ENCODE assay signal across 15 cellular contexts in the genomic region with DNA sequence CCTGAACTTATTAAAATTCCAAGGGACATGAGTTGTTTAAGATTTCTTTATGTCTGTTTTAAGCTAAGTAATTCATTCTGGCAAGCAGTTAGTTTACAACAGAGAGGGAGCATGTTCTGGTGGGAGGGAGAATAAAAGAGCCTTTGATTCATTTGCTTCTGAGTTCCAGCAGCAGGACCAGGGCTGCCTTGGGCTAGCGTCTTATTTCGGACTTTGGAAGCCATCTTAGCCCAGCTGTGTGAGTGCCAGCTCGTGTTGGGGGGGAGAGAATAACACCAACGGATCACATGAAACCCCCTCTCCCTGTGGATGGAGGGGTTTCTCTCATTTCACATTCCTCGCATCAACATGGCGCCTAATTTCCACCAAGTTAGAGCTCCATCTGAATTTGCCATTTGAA. TPM values are rescaled to one million over a fixed set of nuclear protein-coding genes. Genes with fewer than 3 reads are reported as not detected.
DNase-seq lines count a peak whose midpoint lies in the region; ATAC-seq and TF ChIP-seq lines count a peak whose summit lies in the region.
"Had no signal": no experiment of that assay in that cellular context is flagged by ENCODE, and none has a peak within 500 bp of the region (broad histone marks: within the 10 kb centered on the region; RNA-seq: fewer than 3 reads in every experiment).

No MANE protein-coding gene starts in this region.

- H3K9me3 Mint-ChIP-seq in GM23338 (no peaks in the 10 kb centered on the region), glutamatergic neuron (ENCODE audit: unreplicated experiment) (no peaks in the 10 kb centered on the region)
- H3K9me3 Mint-ChIP-seq: activated CD4-positive, alpha-beta memory T cell treated with anti-CD3 and anti-CD28 coated beads, Interleukin-2, amount 10 ng/mL, durations not matched to agents 7 days and 5 days; activated T-helper 17 cell treated with anti-CD3 and anti-CD28 coated beads, Interleukin-2, amount 50 U/mL, for 72 hours had no signal

- no peaks in the 10 kb centered on the region for H3K9me3 ChIP-seq in mammary epithelial cell (replicated peaks; ENCODE audit: insufficient read depth, low read length)
- H3K9me3 ChIP-seq: right lobe of liver had no signal

- TF ChIP-seq CTCF in GM23338 (conservative IDR thresholded peaks at IDR 0.05; ENCODE audit: low read depth in 2 of 2) = no peak
- no peak for TF ChIP-seq CTCF in mammary epithelial cell (conservative IDR thresholded peaks at IDR 0.05 in 1 of 2, IDR thresholded peaks at IDR 0.05 in 1 of 2; ENCODE audit: extremely low read depth in 1 of 2, insufficient read depth in 1 of 2, low read depth in 1 of 2, low read length in 2 of 2)
- no peak for TF ChIP-seq CTCF in retinal pigment epithelial cell (conservative IDR thresholded peaks at IDR 0.05; ENCODE audit: low read depth, low read length)
- no peak for TF ChIP-seq CTCF in RWPE1 (conservative IDR thresholded peaks at IDR 0.05; ENCODE audit: low read depth)
- TF ChIP-seq CTCF in glutamatergic neuron (IDR thresholded peaks at IDR 0.05; ENCODE audit: partially characterized antibody, unreplicated experiment) = no peak

- 29% methylated on average over 6 of the region's 6 CpGs for WGBS in mammary epithelial cell (ENCODE audit: low coverage, missing lambda C conversion rate)

- H3K9ac ChIP-seq in mammary epithelial cell (ENCODE audit: insufficient read depth, low read length) = peak overlapping the region; percentile 50

- no peaks in the 10 kb centered on the region for H3K27me3 ChIP-seq in GM23338 (ENCODE audit: insufficient read depth)
- H3K27me3 ChIP-seq in mammary epithelial cell (ENCODE audit: insufficient read depth, low read length) = no peaks in the 10 kb centered on the region
- H3K27me3 ChIP-seq in layer of hippocampus (ENCODE audit: control insufficient read depth, insufficient read depth, low read length) = no peaks in the 10 kb centered on the region
- H3K27me3 ChIP-seq: right lobe of liver had no signal

- POLR2A ChIA-PET in RWPE1 (lab: Yijun Ruan, JAX; ENCODE audit: low non-redundant PET) = no interaction called here

- H3K4me3 ChIP-seq in GM23338 = no peak overlapping the region
- no peak overlapping the region for H3K4me3 ChIP-seq in mammary epithelial cell (replicated peaks in 1 of 3; ENCODE audit: insufficient read depth in 1 of 3, low read depth in 2 of 3, low read length in 3 of 3)
- no peak overlapping the region for H3K4me3 ChIP-seq in retinal pigment epithelial cell (ENCODE audit: low read length)
- H3K4me3 ChIP-seq: right lobe of liver had no signal

- H3K36me3 Mint-ChIP-seq in GM23338 (ENCODE audit: low read depth) = no peaks in the 10 kb centered on the region
- no peaks in the 10 kb centered on the region for H3K36me3 Mint-ChIP-seq in glutamatergic neuron (ENCODE audit: unreplicated experiment)

- intact Hi-C loops in mammary epithelial cell (cut with micrococcal nuclease) (no loop called here), posterior vena cava (cut with DNase I) (no loop called here)

- in situ Hi-C loops in mammary epithelial cell (cut with MboI; ENCODE audit: low sequenced_read_pairs in 2 of 2) = loop anchor here in 1 of 2 donors (25.0 kb wide), 1 partner anchor 132 kb away; no protein-coding TSS in a partner anchor

- H3K27ac ChIP-seq in GM23338 (ENCODE audit: low read depth) (peak overlapping the region; percentile 34; the same call in 1 of the 2 replicates), mammary epithelial cell (ENCODE audit: insufficient read depth, low read depth, low read length) (peak overlapping the region; percentile 87), layer of hippocampus (ENCODE audit: low read depth, low read length) (peak overlapping the region; percentile 80), RWPE1 (no peak overlapping the region)
- H3K27ac ChIP-seq: right lobe of liver had no signal

- H4K20me1 ChIP-seq in GM23338 (replicated peaks; ENCODE audit: insufficient read depth) = peaks cover 19% of the 10 kb centered on the region; the same call in 1 of the 2 replicates
- no peaks in the 10 kb centered on the region for H4K20me1 ChIP-seq in mammary epithelial cell (ENCODE audit: insufficient read depth, low read length)

- peaks cover 82% of the 10 kb centered on the region for H3K79me2 ChIP-seq in GM23338 (replicated peaks; ENCODE audit: insufficient read depth)
- peaks cover 66% of the 10 kb centered on the region for H3K79me2 ChIP-seq in mammary epithelial cell (ENCODE audit: insufficient read depth, low read length)

- no TSS peak for BruUV-seq in mammary epithelial cell (replicated peaks; lab: Mats Ljungman, UMichigan)

- no peaks in the 10 kb centered on the region for H3K27me3 Mint-ChIP-seq in GM23338 (ENCODE audit: insufficient read depth, low read depth, poor library complexity)
- no peaks in the 10 kb centered on the region for H3K27me3 Mint-ChIP-seq in glutamatergic neuron (ENCODE audit: unreplicated experiment)

- H3K27ac Mint-ChIP-seq in GM23338 = peak overlapping the region; percentile 30; the same call in 1 of the 2 replicates
- no peak overlapping the region for H3K27ac Mint-ChIP-seq in glutamatergic neuron (ENCODE audit: unreplicated experiment)
- H3K27ac Mint-ChIP-seq: activated CD4-positive, alpha-beta memory T cell treated with anti-CD3 and anti-CD28 coated beads, Interleukin-2, amount 10 ng/mL, durations not matched to agents 7 days and 5 days; activated T-helper 17 cell treated with anti-CD3 and anti-CD28 coated beads, Interleukin-2, amount 50 U/mL, for 72 hours had no signal

- H3F3A ChIP-seq in GM23338 (replicated peaks; ENCODE audit: low read depth) = no peaks in the 10 kb centered on the region

- H3K4me1 ChIP-seq in GM23338 (ENCODE audit: insufficient read depth) (peaks cover 30% of the 10 kb centered on the region), mammary epithelial cell (ENCODE audit: insufficient read depth, low read length) (peaks cover 35% of the 10 kb centered on the region)

- no peak overlapping the region for H2AFZ ChIP-seq in GM23338
- H2AFZ ChIP-seq in mammary epithelial cell (ENCODE audit: low read depth, low read length) = peak overlapping the region; percentile 85

- CTCF ChIA-PET in mammary epithelial cell (lab: Charles Lee; ENCODE audit: low non-redundant PET) (no interaction called here), RWPE1 (lab: Yijun Ruan, JAX) (interaction anchor here (0.6 kb wide), 2 partner anchors 45 to 108 kb away, joined by 3 to 4 read pairs; no protein-coding TSS in a partner anchor)

- H3K36me3 ChIP-seq in GM23338 (ENCODE audit: insufficient read depth) (no peaks in the 10 kb centered on the region), mammary epithelial cell (ENCODE audit: insufficient read depth, low read length) (no peaks in the 10 kb centered on the region)
- H3K36me3 ChIP-seq: right lobe of liver had no signal

- ATAC-seq in GM23338 = peak; percentile 34; the same call in 2 of the 3 replicates
- ATAC-seq: activated T-helper 17 cell treated with anti-CD3 and anti-CD28 coated beads, Interleukin-2, amount 50 U/mL, for 72 hours had no signal

- H3K9me2 ChIP-seq in GM23338 (ENCODE audit: insufficient read depth) = no peaks in the 10 kb centered on the region

- dilution Hi-C loops in mammary epithelial cell (cut with HindIII; ENCODE audit: low sequenced_read_pairs) = no loop called here

- H3K4me2 ChIP-seq in GM23338 (0 out of 2 replicates have a peak overlapping the region, but pooled peaks have one; percentile 25), mammary epithelial cell (ENCODE audit: insufficient read depth, low read depth, low read length) (peak overlapping the region; percentile 72)

- H3K4me3 Mint-ChIP-seq in GM23338 = no peak overlapping the region; the same call in 2 of the 3 replicates
- no peak overlapping the region for H3K4me3 Mint-ChIP-seq in glutamatergic neuron (ENCODE audit: unreplicated experiment)
- H3K4me3 Mint-ChIP-seq: activated CD4-positive, alpha-beta memory T cell treated with anti-CD3 and anti-CD28 coated beads, Interleukin-2, amount 10 ng/mL, durations not matched to agents 7 days and 5 days; activated T-helper 17 cell treated with anti-CD3 and anti-CD28 coated beads, Interleukin-2, amount 50 U/mL, for 72 hours had no signal

- DNase-seq in GM23338 (ENCODE audit: low spot score) (peak; percentile 27), mammary epithelial cell (peak; percentile 28), retinal pigment epithelial cell (ENCODE audit: low read depth) (peak; percentile 30), posterior vena cava (ENCODE audit: low spot score) (no peak), RWPE1 (ENCODE audit: low spot score) (no peak), DMS 273 (lab: John Stamatoyannopoulos, UW; ENCODE audit: unreplicated experiment) (no peak), glutamatergic neuron (no peak)
- DNase-seq: activated CD4-positive, alpha-beta memory T cell treated with anti-CD3 and anti-CD28 coated beads, Interleukin-2, amount 10 ng/mL, durations not matched to agents 7 days and 5 days; Calu3; effector CD4-positive, alpha-beta T cell; GF-D8; right lobe of liver; stimulated activated CD4-positive, alpha-beta T cell treated with anti-CD3 and anti-CD28 coated beads, Interleukin-4, amount 100 ng/mL, for 24 hours had no signal

- H3K4me1 Mint-ChIP-seq in GM23338 (peaks cover 49% of the 10 kb centered on the region), glutamatergic neuron (ENCODE audit: low read depth, unreplicated experiment) (peaks cover 23% of the 10 kb centered on the region)
- H3K4me1 Mint-ChIP-seq: activated CD4-positive, alpha-beta memory T cell treated with anti-CD3 and anti-CD28 coated beads, Interleukin-2, amount 10 ng/mL, durations not matched to agents 7 days and 5 days; activated T-helper 17 cell treated with anti-CD3 and anti-CD28 coated beads, Interleukin-2, amount 50 U/mL, for 72 hours had no signal

TF ChIP-seq in GM23338, 12 proteins besides CTCF, POLR2A, EP300 and RAD21:
- no peak for TF ChIP-seq ETS1 (IDR thresholded peaks at IDR 0.05)

RNA-seq across cellular contexts. Expression of gene GAB1, which starts 7.3 kb away (rescaled TPM):
- 18.4 and 32.6 TPM in 2 replicates for total RNA-seq in GM23338 (2014; rRNA removed; shearing (Covaris generic))
- polyA plus RNA-seq in GM23338 (2016; fragmentation: Nextera tagmentation; extraction: Ambion mirVana) (3.6 and 4.0 TPM in 2 replicates), mammary epithelial cell (9.1 TPM)
- total RNA-seq in mammary epithelial cell (10 to 100 TPM; 20.5 to 20.7 TPM), posterior vena cava (10 to 100 TPM; 36.0 to 36.6 TPM), glutamatergic neuron (ENCODE audit: unreplicated experiment) (29.7 TPM)
- polyA minus RNA-seq in mammary epithelial cell = 67.3 TPM

Comparison
In these comparisons a context has a peak if more than half of its experiments do, and no peak if none do; other contexts are left out.
1. DNase-seq: peak in GM23338 (single experiment), mammary epithelial cell (single experiment) and retinal pigment epithelial cell (single experiment); none in posterior vena cava (single experiment), RWPE1 (single experiment), DMS 273 (single experiment) and glutamatergic neuron (single experiment).